1 cellular context compared by ENCODE assay signal in genomic region chr12:389138-390096, GRCh38.
TF ChIP-seq lines count a peak whose summit lies in the region.

KDM5A (minus strand) TSS chr12:389320; CDS start chr12:389091, 229 bp downstream.

TF ChIP-seq in HepG2, 621 proteins besides CTCF, POLR2A, EP300 and RAD21 (continued from another document and continues in another):
- TF ChIP-seq TFE3 (CRISPR knock-in tag; IDR thresholded peaks at IDR 0.05) = no peak
- TF ChIP-seq ZNF761 (CRISPR knock-in tag; conservative IDR thresholded peaks at IDR 0.05) = no peak
- peak; percentile 95 for TF ChIP-seq KMT2B (CRISPR knock-in tag; IDR thresholded peaks at IDR 0.05)
- no peak for TF ChIP-seq ZNF546 (CRISPR knock-in tag; conservative IDR thresholded peaks at IDR 0.05)
- no peak for TF ChIP-seq ZBTB39 (CRISPR knock-in tag; IDR thresholded peaks at IDR 0.05)
- TF ChIP-seq PRDM15 (CRISPR knock-in tag; IDR thresholded peaks at IDR 0.05) = 0 out of 2 replicates have a peak, but pooled peaks have one; percentile 33
- peak; percentile 27 for TF ChIP-seq MEIS2 (CRISPR knock-in tag; IDR thresholded peaks at IDR 0.05)
- peak; percentile 60; the same call in 1 of the 2 replicates for TF ChIP-seq NCOR1 (IDR thresholded peaks at IDR 0.05; ENCODE audit: borderline replicate concordance, low read length)
- TF ChIP-seq ZSCAN20 (CRISPR knock-in tag; IDR thresholded peaks at IDR 0.05; ENCODE audit: borderline replicate concordance) = no peak
- peak; percentile 91 for TF ChIP-seq FOXK1 (CRISPR knock-in tag; IDR thresholded peaks at IDR 0.05; ENCODE audit: borderline replicate concordance, low read depth)
- peak; percentile 15; the same call in 1 of the 2 replicates for TF ChIP-seq BRD4 (CRISPR knock-in tag; IDR thresholded peaks at IDR 0.05)
- TF ChIP-seq HNF4A (CRISPR knock-in tag; IDR thresholded peaks at IDR 0.05) = no peak
- TF ChIP-seq HBP1 (CRISPR knock-in tag; IDR thresholded peaks at IDR 0.05; ENCODE audit: low read depth) = peak; percentile 85; the same call in 1 of the 2 replicates
- peak; percentile 99 for TF ChIP-seq NR2C2 (CRISPR knock-in tag; IDR thresholded peaks at IDR 0.05; ENCODE audit: borderline replicate concordance)
- TF ChIP-seq ZFP37 (CRISPR knock-in tag; IDR thresholded peaks at IDR 0.05; ENCODE audit: borderline replicate concordance) = 0 out of 2 replicates have a peak, but pooled peaks have one; percentile 21
- TF ChIP-seq ZSCAN29 (CRISPR knock-in tag; conservative IDR thresholded peaks at IDR 0.05) = no peak
- TF ChIP-seq HIVEP1 (CRISPR knock-in tag; IDR thresholded peaks at IDR 0.05) = peak; percentile 67; the same call in 1 of the 2 replicates
- no peak for TF ChIP-seq ZFP62 (CRISPR knock-in tag; IDR thresholded peaks at IDR 0.05)
- peak; percentile 88 for TF ChIP-seq ELF1 (CRISPR knock-in tag; IDR thresholded peaks at IDR 0.05)
- no peak for TF ChIP-seq ZNF749 (CRISPR knock-in tag; IDR thresholded peaks at IDR 0.05; ENCODE audit: borderline replicate concordance)
- TF ChIP-seq SCMH1 (CRISPR knock-in tag; IDR thresholded peaks at IDR 0.05; ENCODE audit: borderline replicate concordance) = no peak
- TF ChIP-seq HNRNPUL1 (IDR thresholded peaks at IDR 0.05; ENCODE audit: low read depth, low read length) = no peak
- 0 out of 2 replicates have a peak, but pooled peaks have one; percentile 10 for TF ChIP-seq MYNN (CRISPR knock-in tag; IDR thresholded peaks at IDR 0.05; ENCODE audit: low read depth)
- TF ChIP-seq TFDP1 (CRISPR knock-in tag; IDR thresholded peaks at IDR 0.05; ENCODE audit: borderline replicate concordance) = peak; percentile 59; the same call in 1 of the 2 replicates
- peak; percentile 91 for TF ChIP-seq HDAC1 (CRISPR knock-in tag; IDR thresholded peaks at IDR 0.05)
- TF ChIP-seq KDM2A (CRISPR knock-in tag; IDR thresholded peaks at IDR 0.05; ENCODE audit: borderline replicate concordance, low read depth) = peak; percentile 95
- TF ChIP-seq ATRX (CRISPR knock-in tag; IDR thresholded peaks at IDR 0.05; ENCODE audit: borderline replicate concordance) = no peak
- TF ChIP-seq ZNF235 (CRISPR knock-in tag; IDR thresholded peaks at IDR 0.05; ENCODE audit: borderline replicate concordance) = 0 out of 2 replicates have a peak, but pooled peaks have one; percentile 50
- peak; percentile 59; the same call in 1 of the 2 replicates for TF ChIP-seq ERF (CRISPR knock-in tag; IDR thresholded peaks at IDR 0.05)
- no peak for TF ChIP-seq CSRNP2 (CRISPR knock-in tag; conservative IDR thresholded peaks at IDR 0.05; ENCODE audit: low read depth)
- TF ChIP-seq FOSL2 (CRISPR knock-in tag; IDR thresholded peaks at IDR 0.05) = no peak; the same call in 1 of the 2 replicates
- no peak for TF ChIP-seq KIAA2018 (CRISPR knock-in tag; IDR thresholded peaks at IDR 0.05; ENCODE audit: borderline replicate concordance)
- peak; percentile 82; the same call in 1 of the 2 replicates for TF ChIP-seq IKZF5 (CRISPR knock-in tag; IDR thresholded peaks at IDR 0.05)
- 0 out of 2 replicates have a peak, but pooled peaks have one; percentile 67 for TF ChIP-seq HDAC2 (CRISPR knock-in tag; IDR thresholded peaks at IDR 0.05)
- TF ChIP-seq KDM1A (CRISPR knock-in tag; IDR thresholded peaks at IDR 0.05) = no peak
